Comparison of ENCODE assay signal across 8 cellular contexts in genomic region chr12:12560587-12561304, GRCh38. TPM values are rescaled to one million over a fixed set of nuclear protein-coding genes. Genes with fewer than 3 reads are reported as not detected.
DNase-seq lines count a peak whose midpoint lies in the region; ATAC-seq and TF ChIP-seq lines count a peak whose summit lies in the region.

No MANE protein-coding gene starts in this region.

- H3K36me3 ChIP-seq in GM06990 (ENCODE audit: control insufficient read depth, insufficient read depth, low read length) = no peaks in the 10 kb centered on the region
- H3K36me3 ChIP-seq in KMS-11 (ENCODE audit: insufficient read depth) = no peaks in the 10 kb centered on the region
- no peaks in the 10 kb centered on the region for H3K36me3 ChIP-seq in iPS-18a (ENCODE audit: control insufficient read depth, low read depth, low read length)
- H3K36me3 ChIP-seq in skeletal muscle satellite cell (ENCODE audit: insufficient read depth, low read length) = no peaks in the 10 kb centered on the region

- TF ChIP-seq CTCF in GM06990 (IDR thresholded peaks at IDR 0.05; ENCODE audit: insufficient read depth, low read length, poor library complexity, severe bottlenecking) = no peak
- TF ChIP-seq CTCF in KMS-11 (conservative IDR thresholded peaks at IDR 0.05; ENCODE audit: low read depth, low read length) = no peak
- no peak for TF ChIP-seq CTCF in astrocyte of the spinal cord (IDR thresholded peaks at IDR 0.05; ENCODE audit: low read depth, low read length)

- peak overlapping the region; percentile 99 for H3K9ac ChIP-seq in KMS-11
- H3K9ac ChIP-seq in iPS-18a (ENCODE audit: low read length) = peak overlapping the region; percentile 92
- H3K9ac ChIP-seq in skeletal muscle satellite cell (ENCODE audit: low read depth, low read length) = peak overlapping the region; percentile 90

- H2AFZ ChIP-seq in KMS-11 (ENCODE audit: low read depth) = no peak overlapping the region

- H3K4me2 ChIP-seq in KMS-11 (peak overlapping the region; percentile 72), skeletal muscle satellite cell (ENCODE audit: low read length) (peak overlapping the region; percentile 86)

- H3K27me3 ChIP-seq in GM06990 (replicated peaks; ENCODE audit: control insufficient read depth, insufficient read depth, low read length) (no peaks in the 10 kb centered on the region), KMS-11 (ENCODE audit: insufficient read depth, low read depth) (no peaks in the 10 kb centered on the region), iPS-18a (ENCODE audit: control insufficient read depth, insufficient read depth, low read length) (no peaks in the 10 kb centered on the region), skeletal muscle satellite cell (ENCODE audit: control insufficient read depth, insufficient read depth, low read length) (no peaks in the 10 kb centered on the region)

- ATAC-seq in HG03196 (IDR thresholded peaks at IDR 0.05; ENCODE audit: unreplicated experiment) (no peak), HG03469 (IDR thresholded peaks at IDR 0.05; ENCODE audit: unreplicated experiment) (no peak)

- in situ Hi-C loops in astrocyte of the spinal cord (cut with HindIII; ENCODE audit: low sequenced_read_pairs) = no loop called here

- peak overlapping the region; percentile 99 for H3K27ac ChIP-seq in KMS-11
- peak overlapping the region; percentile 24 for H3K27ac ChIP-seq in iPS-18a (ENCODE audit: low read length)

- H3K4me1 ChIP-seq in KMS-11 (ENCODE audit: low read depth, poor library complexity, severe bottlenecking) (peaks cover 37% of the 10 kb centered on the region), iPS-18a (ENCODE audit: control insufficient read depth, low read depth, low read length) (peaks cover 41% of the 10 kb centered on the region), skeletal muscle satellite cell (ENCODE audit: control insufficient read depth, insufficient read depth, low read length) (peaks cover 7% of the 10 kb centered on the region)

- peaks cover 59% of the 10 kb centered on the region for H3K79me2 ChIP-seq in KMS-11 (ENCODE audit: insufficient read depth, low read depth)

- H4K20me1 ChIP-seq in KMS-11 (ENCODE audit: insufficient read depth) = no peaks in the 10 kb centered on the region

- H3K9me3 ChIP-seq in iPS-18a (ENCODE audit: control insufficient read depth, low read depth, low read length) (no peaks in the 10 kb centered on the region), skeletal muscle satellite cell (replicated peaks; ENCODE audit: low read length) (no peaks in the 10 kb centered on the region)

- H3K4me3 ChIP-seq in GM06990 (replicated peaks; ENCODE audit: low read depth, low read length) (peak overlapping the region; percentile 87), KMS-11 (IDR thresholded peaks at IDR 0.05; ENCODE audit: insufficient read depth, low read depth, low read length) (no peak overlapping the region), astrocyte of the spinal cord (ENCODE audit: low read depth, low read length) (peak overlapping the region; percentile 81), iPS-18a (ENCODE audit: low read length) (peak overlapping the region; percentile 94), skeletal muscle satellite cell (ENCODE audit: low read length) (peak overlapping the region; percentile 75)

- DNase-seq in GM06990 (ENCODE audit: extremely low read depth, insufficient read length) (peak; percentile 65), T follicular helper cell (ENCODE audit: low read depth) (peak; percentile 64), astrocyte of the spinal cord (ENCODE audit: low read depth, low spot score) (peak; percentile 65)

RNA-seq across cellular contexts. Expression of gene DUSP16, which starts 1.9 kb away (rescaled TPM):
- 3.5 and 3.7 TPM in 2 replicates for total RNA-seq in skeletal muscle satellite cell (2012; rRNA removed)

RNA-seq across cellular contexts. Expression of gene CREBL2, which starts 50.9 kb away (rescaled TPM):
- total RNA-seq in skeletal muscle satellite cell (2012; rRNA removed) = 18.8 and 24.8 TPM in 2 replicates
